In the genomic region with DNA sequence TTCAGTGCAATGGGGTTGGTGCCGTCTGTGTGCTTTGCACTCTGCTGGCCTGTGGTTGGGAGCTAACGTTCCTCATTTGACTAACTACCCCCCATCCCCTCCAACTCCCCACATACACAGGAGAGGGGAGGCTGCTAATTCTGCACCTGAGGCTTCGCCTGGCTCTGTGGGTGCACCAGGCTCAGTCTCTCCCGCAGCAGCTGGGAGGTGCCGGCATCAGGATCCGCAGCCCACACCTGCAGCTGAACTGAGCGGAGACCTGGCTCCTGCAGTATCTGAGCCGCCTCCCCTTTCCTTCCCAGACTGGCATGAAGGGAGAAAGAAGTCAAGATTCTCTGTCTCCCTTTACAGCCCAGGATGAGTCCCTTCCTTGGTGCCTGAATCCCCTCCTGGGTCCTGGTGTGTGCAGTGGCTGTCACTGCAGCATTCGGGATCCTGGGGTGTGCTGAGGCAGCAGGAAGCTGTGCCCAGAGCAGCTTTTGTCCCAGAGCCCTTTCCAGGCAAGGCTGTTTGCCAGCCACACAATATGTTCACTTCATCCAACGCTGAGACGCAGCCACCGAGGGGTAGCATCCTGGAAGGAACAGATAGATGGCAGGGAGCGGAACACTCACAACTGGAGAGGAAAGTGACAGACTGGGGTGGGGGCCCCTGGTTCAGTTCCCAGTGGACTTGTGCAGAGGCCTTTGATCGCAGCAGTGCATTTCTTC, we compare ENCODE assay signal across 26 cellular contexts.
DNase-seq lines count a peak whose midpoint lies in the region; ATAC-seq and TF ChIP-seq lines count a peak whose summit lies in the region.
"Had no signal": no experiment of that assay in that cellular context is flagged by ENCODE, and none has a peak within 500 bp of the region (broad histone marks: within the 10 kb centered on the region; RNA-seq: fewer than 3 reads in every experiment).

No MANE protein-coding gene starts in this region.

- TF ChIP-seq CTCF in CD14-positive monocyte (IDR thresholded peaks at IDR 0.05), result no peak
- no peak for TF ChIP-seq CTCF in Calu3 (IDR thresholded peaks at IDR 0.05; ENCODE audit: unreplicated experiment)

- ATAC-seq in HG03432 (IDR thresholded peaks at IDR 0.05; ENCODE audit: unreplicated experiment) (no peak), GM18517 (IDR thresholded peaks at IDR 0.05; ENCODE audit: unreplicated experiment) (no peak)
- ATAC-seq: A549; CD8-positive, alpha-beta T cell; PC-3 had no signal

- no peaks in the 10 kb centered on the region for H3K4me1 Mint-ChIP-seq in CD14-positive monocyte
- H3K4me1 Mint-ChIP-seq in Calu3 (ENCODE audit: low read depth, unreplicated experiment), result no peaks in the 10 kb centered on the region

- CTCF ChIA-PET in Calu3 (lab: Charles Lee), result no interaction called here

- H3K36me3 Mint-ChIP-seq in CD14-positive monocyte (no peaks in the 10 kb centered on the region), Calu3 (ENCODE audit: insufficient read depth, unreplicated experiment) (no peaks in the 10 kb centered on the region)
- H3K36me3 Mint-ChIP-seq: CD8-positive, alpha-beta T cell had no signal

- H3K9me3 Mint-ChIP-seq in CD14-positive monocyte, result peaks cover 0 to 36% (median 21%) of the 10 kb centered on the region in 7 donors
- no peaks in the 10 kb centered on the region for H3K9me3 Mint-ChIP-seq in Calu3 (ENCODE audit: low read depth, unreplicated experiment)
- H3K9me3 Mint-ChIP-seq: CD8-positive, alpha-beta T cell had no signal

- H3K4me3 Mint-ChIP-seq in CD14-positive monocyte (no peak overlapping the region), Calu3 (ENCODE audit: low read depth, unreplicated experiment) (no peak overlapping the region)
- H3K4me3 Mint-ChIP-seq: CD8-positive, alpha-beta T cell had no signal

- H3K27me3 Mint-ChIP-seq in CD14-positive monocyte (ENCODE audit: low read depth in 3 of 3) (peaks cover 0 to 5% (median 0%) of the 10 kb centered on the region in 3 donors), Calu3 (ENCODE audit: unreplicated experiment) (peaks cover 19% of the 10 kb centered on the region)

- DNase-seq in head of caudate nucleus, result peak; percentile 27 to 93 (median 68)
- peak; percentile 55 for DNase-seq in putamen (ENCODE audit: low spot score)
- DNase-seq in CD14-positive monocyte (ENCODE audit: low spot score), result no peak
- DNase-seq in Calu3, result no peak
- DNase-seq: AML-193; Caco-2; CD8-positive, alpha-beta T cell; DMS 273 treated with DMSO at 0.1 percent for 48 hours; DMS79; EL; GF-D8; HCEC 1CT; KBM-7; NCI-H1417; NCI-H1694 treated with DMSO at 0.1 percent for 48 hours; NCI-H2081; NCI-H2171; NCI-H226; NCI-H510A; NCI-H748 treated with DMSO at 0.1 percent for 48 hours; PC-3; SHP77 treated with DMSO at 0.1 percent for 48 hours had no signal

- BruUV-seq in Calu3 (replicated peaks; lab: Mats Ljungman, UMichigan), result no TSS peak

- intact Hi-C loops in head of caudate nucleus (cut with DNase I) (no loop called here), CD14-positive monocyte (cut with micrococcal nuclease) (no loop called here), Calu3 (cut with micrococcal nuclease; ENCODE audit: unreplicated experiment) (no loop called here)

- H3K27ac Mint-ChIP-seq in CD14-positive monocyte (peak overlapping the region in 1 of 7 donors; percentile 7), Calu3 (ENCODE audit: unreplicated experiment) (no peak overlapping the region)
- H3K27ac Mint-ChIP-seq: CD8-positive, alpha-beta T cell had no signal

TF ChIP-seq in PFSK-1, 5 proteins besides CTCF, POLR2A, EP300 and RAD21:
- TF ChIP-seq, protein P1, sequence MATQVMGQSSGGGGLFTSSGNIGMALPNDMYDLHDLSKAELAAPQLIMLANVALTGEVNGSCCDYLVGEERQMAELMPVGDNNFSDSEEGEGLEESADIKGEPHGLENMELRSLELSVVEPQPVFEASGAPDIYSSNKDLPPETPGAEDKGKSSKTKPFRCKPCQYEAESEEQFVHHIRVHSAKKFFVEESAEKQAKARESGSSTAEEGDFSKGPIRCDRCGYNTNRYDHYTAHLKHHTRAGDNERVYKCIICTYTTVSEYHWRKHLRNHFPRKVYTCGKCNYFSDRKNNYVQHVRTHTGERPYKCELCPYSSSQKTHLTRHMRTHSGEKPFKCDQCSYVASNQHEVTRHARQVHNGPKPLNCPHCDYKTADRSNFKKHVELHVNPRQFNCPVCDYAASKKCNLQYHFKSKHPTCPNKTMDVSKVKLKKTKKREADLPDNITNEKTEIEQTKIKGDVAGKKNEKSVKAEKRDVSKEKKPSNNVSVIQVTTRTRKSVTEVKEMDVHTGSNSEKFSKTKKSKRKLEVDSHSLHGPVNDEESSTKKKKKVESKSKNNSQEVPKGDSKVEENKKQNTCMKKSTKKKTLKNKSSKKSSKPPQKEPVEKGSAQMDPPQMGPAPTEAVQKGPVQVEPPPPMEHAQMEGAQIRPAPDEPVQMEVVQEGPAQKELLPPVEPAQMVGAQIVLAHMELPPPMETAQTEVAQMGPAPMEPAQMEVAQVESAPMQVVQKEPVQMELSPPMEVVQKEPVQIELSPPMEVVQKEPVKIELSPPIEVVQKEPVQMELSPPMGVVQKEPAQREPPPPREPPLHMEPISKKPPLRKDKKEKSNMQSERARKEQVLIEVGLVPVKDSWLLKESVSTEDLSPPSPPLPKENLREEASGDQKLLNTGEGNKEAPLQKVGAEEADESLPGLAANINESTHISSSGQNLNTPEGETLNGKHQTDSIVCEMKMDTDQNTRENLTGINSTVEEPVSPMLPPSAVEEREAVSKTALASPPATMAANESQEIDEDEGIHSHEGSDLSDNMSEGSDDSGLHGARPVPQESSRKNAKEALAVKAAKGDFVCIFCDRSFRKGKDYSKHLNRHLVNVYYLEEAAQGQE (IDR thresholded peaks at IDR 0.05; ENCODE audit: insufficient read depth in 1 of 2, low read depth in 2 of 2, low read length in 2 of 2), result no peak
- TF ChIP-seq POLR2AphosphoS5 (IDR thresholded peaks at IDR 0.05; ENCODE audit: low read depth, low read length) (peak; percentile 49; the same call in 1 of the 2 replicates), TAF1 (IDR thresholded peaks at IDR 0.05; ENCODE audit: borderline replicate concordance, insufficient read depth, low read length) (no peak), FOXP2 (optimal IDR thresholded peaks at IDR 0.05; ENCODE audit: borderline replicate concordance, extremely low read depth, extremely low read length, insufficient read depth) (no peak), SIN3A (IDR thresholded peaks at IDR 0.05; ENCODE audit: borderline replicate concordance, insufficient read depth, low read length) (no peak)

Comparison
In these comparisons a context has a peak if more than half of its experiments do, and no peak if none do; other contexts are left out.
1. DNase-seq: peak in head of caudate nucleus (42 of 42) and putamen (single experiment); none in CD14-positive monocyte (single experiment) and Calu3 (single experiment).